Comparison of ENCODE assay signal across 28 cellular contexts in the genomic region with DNA sequence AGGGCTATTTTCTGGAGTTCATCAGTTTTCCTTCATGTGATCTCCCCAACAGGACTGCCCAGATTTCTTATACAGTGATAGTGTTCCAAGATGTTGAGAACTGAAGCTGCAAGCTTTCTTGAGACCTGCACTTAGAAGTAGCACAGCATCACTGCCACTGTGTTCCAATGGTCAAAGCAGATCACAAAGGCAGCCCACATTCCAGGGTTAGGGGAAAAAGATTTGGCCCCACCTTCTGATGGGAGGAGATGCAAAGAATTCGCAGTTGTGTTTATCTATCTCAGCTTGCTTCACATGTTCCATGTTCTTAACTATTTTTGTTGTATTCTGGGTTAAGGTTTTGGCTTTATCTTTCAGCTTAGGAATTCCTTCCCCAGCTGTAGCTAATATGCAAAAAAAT.
"Had no signal": no experiment of that assay in that cellular context is flagged by ENCODE, and none has a peak within 500 bp of the region (broad histone marks: within the 10 kb centered on the region; RNA-seq: fewer than 3 reads in every experiment).

No MANE protein-coding gene starts in this region.

- ATAC-seq: activated CD8-positive, alpha-beta T cell treated with anti-CD3 and anti-CD28 coated beads for 36 hours; activated naive CD8-positive, alpha-beta T cell treated with anti-CD3 and anti-CD28 coated beads, Interleukin-2, amount 50 U/mL, for 24 hours; Panc1 had no signal

- H3K27me3 ChIP-seq: SJSA1 had no signal

- H3K4me2 ChIP-seq: KMS-11, SK-N-SH had no signal

- DNase-seq: activated CD4-positive, alpha-beta T cell treated with anti-CD3 and anti-CD28 coated beads, Interleukin-2, amount 10 ng/mL, durations not matched to agents 24 days and 14 days; activated CD4-positive, alpha-beta T cell treated with anti-CD3 and anti-CD28 coated beads, Interleukin-2, amount 50 U/mL, for 4 hours; activated CD8-positive, alpha-beta T cell treated with anti-CD3 and anti-CD28 coated beads for 36 hours; activated gamma-delta T cell treated with Interleukin-2 at 50 U/mL for 16 hours; activated naive CD4-positive, alpha-beta T cell treated with anti-CD3 and anti-CD28 coated beads for 36 hours; activated naive CD8-positive, alpha-beta T cell treated with anti-CD3 and anti-CD28 coated beads, Interleukin-2, amount 50 U/mL, for 24 hours; activated T-cell treated with anti-CD3 and anti-CD28 coated beads, Interleukin-2, amount 50 U/mL, for 1 hour; anterior cingulate cortex; central memory CD4-positive, alpha-beta T cell; MM.1S; MV-4-11; NCI-H1092; NCI-H1417; NCI-H146; NCI-H187; NCI-H2029 treated with DMSO at 0.1 percent for 48 hours; NCI-H2107; NCI-H2171; NCI-H510A; NCI-H526; NCI-H748 treated with DMSO at 0.1 percent for 48 hours; NK-92 treated with Interleukin-12 subunit alpha and Interleukin-12 subunit beta, amount 100 ng/mL, for 24 hours; OCI-M1; SHP77; SK-N-SH had no signal

- H3K9ac ChIP-seq: KMS-11, SK-N-SH had no signal

- H3K36me3 ChIP-seq: SJSA1 had no signal

- H3K4me3 ChIP-seq: SJSA1 had no signal

- H3K9me2 ChIP-seq: SK-N-SH had no signal

- H3K9me3 ChIP-seq: SJSA1, SK-N-SH had no signal

- H3K27ac ChIP-seq: KMS-11, SJSA1 had no signal
